Comparison of ENCODE assay signal across 10 cellular contexts in genomic region chr11:21988477-21988876, GRCh38.
DNase-seq lines count a peak whose midpoint lies in the region; ATAC-seq lines count a peak whose summit lies in the region.
"Had no signal": no experiment of that assay in that cellular context is flagged by ENCODE, and none has a peak within 500 bp of the region (broad histone marks: within the 10 kb centered on the region; RNA-seq: fewer than 3 reads in every experiment).

No MANE protein-coding gene starts in this region.

- DNase-seq in COR-L47 (lab: John Stamatoyannopoulos, UW), result peak; percentile 4
- DNase-seq in OCI-M1 (lab: John Stamatoyannopoulos, UW), result peak; percentile 11
- DNase-seq in left kidney (ENCODE audit: low read depth, low spot score), result peak; percentile 10
- DNase-seq in globus pallidus (ENCODE audit: low spot score), result no peak
- DNase-seq in activated CD4-positive, alpha-beta T cell treated with anti-CD3 and anti-CD28 coated beads for 4 hours, result no peak
- DNase-seq: activated CD4-positive, alpha-beta memory T cell treated with anti-CD3 and anti-CD28 coated beads, Interleukin-2, amount 10 ng/mL, durations not matched to agents 7 days and 5 days; central memory CD4-positive, alpha-beta T cell; T-helper 17 cell had no signal

- peak; percentile 56 for ATAC-seq in GM19463 (IDR thresholded peaks at IDR 0.05; ENCODE audit: unreplicated experiment)
- ATAC-seq in esophagus mucosa, result no peak
- ATAC-seq: T-helper 17 cell had no signal

Comparison
In these comparisons a context has a peak if more than half of its experiments do, and no peak if none do; other contexts are left out.
1. DNase-seq: peak in COR-L47 (single experiment), OCI-M1 (single experiment) and left kidney (single experiment); none in globus pallidus (single experiment) and activated CD4-positive, alpha-beta T cell treated with anti-CD3 and anti-CD28 coated beads for 4 hours (0 of 2).